ENCODE assay signal across 1 cellular context in the genomic region with DNA sequence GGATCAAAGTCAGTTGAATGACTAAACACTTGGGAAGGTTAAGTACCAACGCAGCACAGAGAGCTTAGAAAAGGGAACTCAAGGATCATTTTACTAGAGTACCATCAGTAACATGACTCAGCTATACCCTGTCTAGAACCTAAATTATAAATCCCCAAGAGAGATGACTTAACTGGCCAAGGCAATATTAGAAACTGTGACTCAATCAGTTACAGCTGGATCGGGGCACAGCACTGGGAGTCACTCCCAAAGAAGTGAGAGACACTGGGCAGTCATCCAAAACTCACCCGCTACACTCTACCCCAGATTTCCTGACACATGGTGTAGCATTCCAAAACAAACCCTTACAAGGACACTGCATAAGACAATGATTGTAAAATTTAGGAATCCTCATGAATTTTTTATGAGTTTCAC.
TF ChIP-seq lines count a peak whose summit lies in the region.

No MANE protein-coding gene starts in this region.

TF ChIP-seq in GM23338, 12 proteins besides CTCF, POLR2A, EP300 and RAD21 (continued from another document):
- TF ChIP-seq, protein P1, sequence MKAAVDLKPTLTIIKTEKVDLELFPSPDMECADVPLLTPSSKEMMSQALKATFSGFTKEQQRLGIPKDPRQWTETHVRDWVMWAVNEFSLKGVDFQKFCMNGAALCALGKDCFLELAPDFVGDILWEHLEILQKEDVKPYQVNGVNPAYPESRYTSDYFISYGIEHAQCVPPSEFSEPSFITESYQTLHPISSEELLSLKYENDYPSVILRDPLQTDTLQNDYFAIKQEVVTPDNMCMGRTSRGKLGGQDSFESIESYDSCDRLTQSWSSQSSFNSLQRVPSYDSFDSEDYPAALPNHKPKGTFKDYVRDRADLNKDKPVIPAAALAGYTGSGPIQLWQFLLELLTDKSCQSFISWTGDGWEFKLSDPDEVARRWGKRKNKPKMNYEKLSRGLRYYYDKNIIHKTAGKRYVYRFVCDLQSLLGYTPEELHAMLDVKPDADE (IDR thresholded peaks at IDR 0.05): no peak
- no peak for TF ChIP-seq STAT1 (IDR thresholded peaks at IDR 0.05; ENCODE audit: unreplicated experiment)
